8 cellular contexts compared by ENCODE assay signal in genomic region chr9:34651876-34652602, GRCh38. TPM values are rescaled to one million over a fixed set of nuclear protein-coding genes. Genes with fewer than 3 reads are reported as not detected.
A peak's percentile ranks its signal among the peaks of the same experiment; 100 is the strongest.
DNase-seq lines count a peak whose midpoint lies in the region; ATAC-seq and TF ChIP-seq lines count a peak whose summit lies in the region.

Gene IL11RA, plus strand, starts transcription at chr9:34652185. Its CDS starts 3,033 bp downstream, at chr9:34655218.

- DNase-seq in AG20443 (ENCODE audit: low spot score) (peak; percentile 95), T1000 (lab: John Stamatoyannopoulos, UW) (peak; percentile 54), cardiac fibroblast (ENCODE audit: low read depth in 2 of 2) (peak; percentile 89 to 91), iPS-NIHi7 (ENCODE audit: extremely low spot score) (peak; percentile 95), gastrocnemius medialis (peak; percentile 91 to 97), NK-92 (lab: John Stamatoyannopoulos, UW; ENCODE audit: unreplicated experiment) (no peak)

- H3K4me3 ChIP-seq in cardiac fibroblast (replicated peaks in 1 of 2; ENCODE audit: low read depth in 2 of 2, low read length in 2 of 2) (peak within 1 kb of the TSS; percentile 25 to 42), gastrocnemius medialis (peak within 1 kb of the TSS; percentile 40 to 62 (median 58))

- H3K27me3 ChIP-seq in gastrocnemius medialis = no peaks in the 10 kb centered on the region

- peak; percentile 61 to 75 for TF ChIP-seq POLR2A in gastrocnemius medialis (IDR thresholded peaks at IDR 0.05)

- H3K9me3 ChIP-seq in gastrocnemius medialis = no peaks in the 10 kb centered on the region

- H3K4me1 ChIP-seq in gastrocnemius medialis = peaks cover 46 to 54% of the 10 kb centered on the region in 2 donors

- peaks cover 0 to 14% of the 10 kb centered on the region in 2 donors for H3K36me3 ChIP-seq in gastrocnemius medialis

- no peak for TF ChIP-seq CTCF in cardiac fibroblast (IDR thresholded peaks at IDR 0.05; ENCODE audit: low read depth, low read length)
- TF ChIP-seq CTCF in gastrocnemius medialis (IDR thresholded peaks at IDR 0.05 in 4 of 5, conservative IDR thresholded peaks at IDR 0.05 in 1 of 5) = no peak

- in situ Hi-C loops in gastrocnemius medialis (cut with MboI; ENCODE audit: low sequenced_read_pairs in 4 of 4) = loop anchor here in 1 of 4 donors (25.0 kb wide), 1 partner anchor 435 kb away; the partner anchor contains the start of genes FANCG and PIGO

- peak within 1 kb of the TSS; percentile 88 to 91 (median 89) for H3K27ac ChIP-seq in gastrocnemius medialis

- ATAC-seq in HG03066 (IDR thresholded peaks at IDR 0.05; ENCODE audit: low read depth, unreplicated experiment) = peak; percentile 60
- peak; percentile 83 to 84 for ATAC-seq in gastrocnemius medialis
- no peak for ATAC-seq in HG03196 (IDR thresholded peaks at IDR 0.05; ENCODE audit: unreplicated experiment)

- intact Hi-C loops in gastrocnemius medialis (cut with DNase I; ENCODE audit: low total_unique reads) = loop anchor here (1.0 to 5.0 kb wide), 3 partner anchors 13 to 335 kb away; partner anchors contain the start of gene DNAJB5

RNA-seq across cellular contexts. Expression of gene IL11RA, which starts in this region (rescaled TPM):
- 10 to 100 TPM in 2 of 4 donors, 1 to 10 TPM in 2; 3.3 to 15.3 (median 11.6) TPM for total RNA-seq in gastrocnemius medialis
